In the genomic region with DNA sequence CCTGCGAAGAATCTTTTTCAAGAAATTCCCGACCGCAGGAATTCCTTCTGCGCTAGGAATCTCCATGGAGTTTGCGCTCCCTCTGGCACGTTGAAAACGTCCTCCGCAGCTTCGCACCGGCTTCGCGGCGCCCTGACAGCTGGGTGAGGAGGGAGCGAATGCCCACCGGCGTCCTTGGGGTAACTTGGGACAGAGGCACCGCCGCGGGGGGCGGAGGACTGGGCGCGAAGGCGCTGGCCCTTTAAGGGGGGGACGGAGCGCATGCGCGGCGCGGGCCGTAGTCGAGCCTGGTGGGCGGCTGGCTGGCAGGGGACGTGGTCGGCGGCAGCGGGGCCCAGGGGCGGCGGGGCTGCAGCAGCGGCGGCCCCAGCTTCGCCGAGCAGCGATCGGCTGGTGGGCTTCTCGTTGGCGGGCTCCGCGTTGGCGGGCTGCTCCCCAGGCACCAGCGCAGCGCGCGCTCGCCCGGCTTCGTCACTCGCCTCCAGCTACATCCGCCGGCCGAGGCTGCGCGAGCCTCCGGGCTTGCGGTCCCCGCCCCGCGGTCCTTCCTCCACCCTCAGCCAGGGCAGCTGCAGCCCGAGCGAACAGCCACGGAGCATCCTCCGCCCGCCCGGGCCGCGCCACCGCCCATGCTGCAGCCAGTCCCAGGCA, we compare ENCODE assay signal across 8 cellular contexts. TPM values are rescaled to one million over a fixed set of nuclear protein-coding genes. Genes with fewer than 3 reads are reported as not detected.
DNase-seq lines count a peak whose midpoint lies in the region; ATAC-seq, FAIRE-seq and TF ChIP-seq lines count a peak whose summit lies in the region.

A gene (plus strand): TSS at position 271 of the 651 bp plus-strand sequence. CDS start 1,354 bp downstream, outside the sequence.

- ATAC-seq in activated CD4-positive, alpha-beta T cell treated with anti-CD3 and anti-CD28 coated beads for 36 hours: peak; percentile 89

- H3K4me1 Mint-ChIP-seq in activated CD4-positive, alpha-beta T cell treated with anti-CD3 and anti-CD28 coated beads for 36 hours: peaks cover 8% of the 10 kb centered on the region

- H3K9me3 Mint-ChIP-seq in activated CD4-positive, alpha-beta T cell treated with anti-CD3 and anti-CD28 coated beads for 36 hours (ENCODE audit: low read depth): no peaks in the 10 kb centered on the region

- H3K27ac Mint-ChIP-seq in activated CD4-positive, alpha-beta T cell treated with anti-CD3 and anti-CD28 coated beads for 36 hours: peak within 1 kb of the TSS; percentile 11

- H3K4me3 Mint-ChIP-seq in activated CD4-positive, alpha-beta T cell treated with anti-CD3 and anti-CD28 coated beads for 36 hours: peak within 1 kb of the TSS; percentile 73

- POLR2A ChIA-PET in HEK293T (lab: Yijun Ruan, JAX): interaction anchor here (1.6 kb wide), 1 partner anchor 10 kb away, joined by 6 read pairs; no protein-coding TSS in a partner anchor
- POLR2A ChIA-PET in activated CD4-positive, alpha-beta T cell treated with anti-CD3 and anti-CD28 coated beads for 36 hours (lab: Charles Lee): no interaction called here

- H3K27me3 Mint-ChIP-seq in activated CD4-positive, alpha-beta T cell treated with anti-CD3 and anti-CD28 coated beads for 36 hours: peaks cover 27% of the 10 kb centered on the region

- no peak for TF ChIP-seq POLR2A in GM12892 (IDR thresholded peaks at IDR 0.05; ENCODE audit: low read depth, low read length)

- no peak for TF ChIP-seq CTCF in coronary artery (IDR thresholded peaks at IDR 0.05)

- CTCF ChIA-PET in HEK293T (lab: Yijun Ruan, JAX): no interaction called here
- CTCF ChIA-PET in activated CD4-positive, alpha-beta T cell treated with anti-CD3 and anti-CD28 coated beads for 36 hours (lab: Charles Lee): interaction anchor here (0.7 to 1.3 kb wide), 4 partner anchors 12 to 224 kb away, joined by 3 to 4 read pairs (median 3); no protein-coding TSS in a partner anchor

- no peaks in the 10 kb centered on the region for H3K36me3 Mint-ChIP-seq in activated CD4-positive, alpha-beta T cell treated with anti-CD3 and anti-CD28 coated beads for 36 hours (ENCODE audit: low read depth)

- FAIRE-seq in GM12892 (lab: Jason Lieb, UNC): peak; percentile 88

- peak within 1 kb of the TSS; percentile 59 to 94 for H3K27ac ChIP-seq in coronary artery

- H3K4me3 ChIP-seq in coronary artery: peak within 1 kb of the TSS; percentile 99

- intact Hi-C loops in activated CD4-positive, alpha-beta T cell treated with anti-CD3 and anti-CD28 coated beads for 36 hours (cut with DNase I, micrococcal nuclease): loop anchor here in 1 of 2 experiments (1.0 to 2.0 kb wide), 2 partner anchors 51 kb away; a partner anchor contains a TSS

- peak; percentile 91 for DNase-seq in GM12892 (ENCODE audit: insufficient read length)
- DNase-seq in HEK293T (ENCODE audit: extremely low spot score): peak; percentile 85
- peak; percentile 62 for DNase-seq in NCI-H1105 treated with DMSO at 0.1 percent for 48 hours (lab: John Stamatoyannopoulos, UW)
- peak; percentile 78 for DNase-seq in activated CD4-positive, alpha-beta T cell treated with anti-CD3 and anti-CD28 coated beads for 36 hours
- DNase-seq in coronary artery (ENCODE audit: low spot score): peak; percentile 81
- peak; percentile 74 for DNase-seq in kidney tubule cell (ENCODE audit: low spot score)
- DNase-seq in stimulated activated CD4-positive, alpha-beta T cell treated with anti-CD3 and anti-CD28 coated beads, Interleukin-15, amount 100 ng/mL, for 24 hours: peak; percentile 78
- no peak for DNase-seq in OCI-M1 (lab: John Stamatoyannopoulos, UW)

TF ChIP-seq in HEK293T, 16 proteins besides CTCF, POLR2A, EP300 and RAD21:
- TF ChIP-seq CTBP1 (IDR thresholded peaks at IDR 0.05; ENCODE audit: borderline replicate concordance): no peak
- no peak for TF ChIP-seq FOXK2 (IDR thresholded peaks at IDR 0.05)
- no peak for TF ChIP-seq FOXM1 (IDR thresholded peaks at IDR 0.05; ENCODE audit: borderline replicate concordance)

RNA-seq across cellular contexts. Expression of the gene that starts here (rescaled TPM):
- 2.5 TPM for polyA plus RNA-seq in GM12892 (2012; ENCODE audit: missing spikeins)
- 1 to 10 TPM; 4.0 to 5.3 TPM for total RNA-seq in activated CD4-positive, alpha-beta T cell treated with anti-CD3 and anti-CD28 coated beads for 36 hours
